1 cellular context compared by ENCODE assay signal in the genomic region with DNA sequence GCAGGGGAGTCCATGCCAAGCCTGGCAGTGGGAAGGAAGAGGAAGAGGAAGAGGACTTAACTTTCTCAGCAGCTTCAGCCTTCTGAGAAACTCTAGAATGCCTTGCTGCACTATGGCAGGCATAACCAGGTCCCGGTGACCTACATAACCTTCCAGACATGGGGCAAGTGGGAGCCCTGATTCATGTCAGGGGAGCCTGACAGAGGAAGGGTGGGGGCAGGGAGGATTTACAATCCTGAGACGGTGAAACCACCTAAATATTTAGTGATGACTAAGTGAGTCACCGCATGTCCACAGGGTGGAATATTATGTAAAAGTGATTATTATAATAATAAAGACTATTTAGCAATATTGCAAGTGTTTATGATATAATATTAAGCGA.
TF ChIP-seq lines count a peak whose summit lies in the region.

No MANE protein-coding gene starts in this region.

TF ChIP-seq in SK-N-SH, 30 proteins besides CTCF, POLR2A, EP300 and RAD21 (continued from another document):
- TF ChIP-seq ZBTB33 (IDR thresholded peaks at IDR 0.05; ENCODE audit: borderline replicate concordance, low read depth): no peak
- peak; percentile 81; the same call in 1 of the 2 replicates for TF ChIP-seq RXRA (IDR thresholded peaks at IDR 0.05; ENCODE audit: borderline replicate concordance, low read depth)
- TF ChIP-seq TAF1 (IDR thresholded peaks at IDR 0.05; ENCODE audit: borderline replicate concordance, low read depth, low read length): 0 out of 2 replicates have a peak, but pooled peaks have one; percentile 29
- peak; percentile 71 for TF ChIP-seq PBX3 (IDR thresholded peaks at IDR 0.05)
- no peak for TF ChIP-seq SMC3 (IDR thresholded peaks at IDR 0.05; ENCODE audit: low read depth, low read length)
- TF ChIP-seq YY1 (IDR thresholded peaks at IDR 0.05; ENCODE audit: low read depth): no peak
- TF ChIP-seq RCOR1 (IDR thresholded peaks at IDR 0.05; ENCODE audit: low read length): no peak
- TF ChIP-seq, protein P1, sequence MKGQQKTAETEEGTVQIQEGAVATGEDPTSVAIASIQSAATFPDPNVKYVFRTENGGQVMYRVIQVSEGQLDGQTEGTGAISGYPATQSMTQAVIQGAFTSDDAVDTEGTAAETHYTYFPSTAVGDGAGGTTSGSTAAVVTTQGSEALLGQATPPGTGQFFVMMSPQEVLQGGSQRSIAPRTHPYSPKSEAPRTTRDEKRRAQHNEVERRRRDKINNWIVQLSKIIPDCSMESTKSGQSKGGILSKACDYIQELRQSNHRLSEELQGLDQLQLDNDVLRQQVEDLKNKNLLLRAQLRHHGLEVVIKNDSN (IDR thresholded peaks at IDR 0.05; ENCODE audit: borderline replicate concordance, low read depth): no peak
- TF ChIP-seq CHD2 (IDR thresholded peaks at IDR 0.05; ENCODE audit: low read length, partially characterized antibody): no peak
- peak; percentile 44 for TF ChIP-seq JUND (IDR thresholded peaks at IDR 0.05)
- no peak for TF ChIP-seq FOXM1 (IDR thresholded peaks at IDR 0.05; ENCODE audit: low read depth)
- TF ChIP-seq NFIC (IDR thresholded peaks at IDR 0.05; ENCODE audit: borderline replicate concordance): no peak
- no peak for TF ChIP-seq MEF2A (IDR thresholded peaks at IDR 0.05; ENCODE audit: borderline replicate concordance, low read depth)
- TF ChIP-seq GABPA (IDR thresholded peaks at IDR 0.05; ENCODE audit: low read depth): no peak
- TF ChIP-seq POLR2AphosphoS5 (IDR thresholded peaks at IDR 0.05; ENCODE audit: low read depth, low read length): peak; percentile 24; the same call in 1 of the 2 replicates
- TF ChIP-seq FOSL2 (IDR thresholded peaks at IDR 0.05; ENCODE audit: borderline replicate concordance, low read depth): peak; percentile 61; the same call in 1 of the 2 replicates
- no peak for TF ChIP-seq MXI1 (IDR thresholded peaks at IDR 0.05; ENCODE audit: low read depth, low read length)
- TF ChIP-seq SIN3A (IDR thresholded peaks at IDR 0.05; ENCODE audit: borderline replicate concordance, low read depth, low read length): no peak
